ENCODE assay signal across 9 cellular contexts in the genomic region with DNA sequence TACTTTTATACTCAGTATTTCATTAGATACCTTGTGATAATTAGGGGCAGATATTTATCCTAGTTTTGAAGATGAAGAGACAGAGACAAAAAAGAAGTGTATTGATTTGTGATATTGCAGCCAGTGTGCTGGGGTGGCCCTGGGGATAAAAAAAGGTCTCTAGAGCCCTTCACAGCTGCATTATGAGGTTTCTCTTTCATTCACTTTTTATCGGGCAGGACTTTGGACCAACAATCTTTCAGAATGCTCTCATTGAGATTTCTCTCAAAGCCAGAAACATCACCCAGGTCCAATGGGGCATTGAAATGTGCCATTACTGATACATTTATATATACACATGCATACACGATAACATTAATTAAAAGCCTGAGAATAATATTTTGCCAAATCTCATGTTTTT. TPM values are rescaled to one million over a fixed set of nuclear protein-coding genes. Genes with fewer than 3 reads are reported as not detected.
DNase-seq lines count a peak whose midpoint lies in the region; ATAC-seq, FAIRE-seq and TF ChIP-seq lines count a peak whose summit lies in the region.
"Had no signal": no experiment of that assay in that cellular context is flagged by ENCODE, and none has a peak within 500 bp of the region (broad histone marks: within the 10 kb centered on the region; RNA-seq: fewer than 3 reads in every experiment).

No MANE protein-coding gene starts in this region.

- H3K27ac Mint-ChIP-seq in activated naive CD4-positive, alpha-beta T cell treated with anti-CD3 and anti-CD28 coated beads, Interleukin-2, amount 50 U/mL, for 72 hours = peak overlapping the region; percentile 56 to 81
- peak overlapping the region; percentile 74 for H3K27ac Mint-ChIP-seq in stimulated activated effector memory CD8-positive, alpha-beta T cell treated with anti-CD3 and anti-CD28 coated beads, Interleukin-12 subunit alpha, Interleukin-12 subunit beta, amount 100 ng/mL, for 72 hours

- H3K4me1 Mint-ChIP-seq in stimulated activated effector memory CD8-positive, alpha-beta T cell treated with anti-CD3 and anti-CD28 coated beads, Interleukin-12 subunit alpha, Interleukin-12 subunit beta, amount 100 ng/mL, for 72 hours = peaks cover 6% of the 10 kb centered on the region

- ATAC-seq in activated naive CD4-positive, alpha-beta T cell treated with anti-CD3 and anti-CD28 coated beads, Interleukin-2, amount 50 U/mL, for 72 hours = peak in 1 of 2 donors; percentile 28
- ATAC-seq in GM21717 (IDR thresholded peaks at IDR 0.05; ENCODE audit: unreplicated experiment) (peak; percentile 61), HG03280 (IDR thresholded peaks at IDR 0.05; ENCODE audit: unreplicated experiment) (peak; percentile 64)
- ATAC-seq in stimulated activated effector memory CD8-positive, alpha-beta T cell treated with anti-CD3 and anti-CD28 coated beads, Interleukin-12 subunit alpha, Interleukin-12 subunit beta, amount 100 ng/mL, for 72 hours = no peak

- DNase-seq in activated naive CD4-positive, alpha-beta T cell treated with anti-CD3 and anti-CD28 coated beads, Interleukin-2, amount 50 U/mL, for 72 hours (ENCODE audit: low spot score in 2 of 2) = no peak
- no peak for DNase-seq in activated naive CD4-positive, alpha-beta T cell treated with anti-CD3 and anti-CD28 coated beads, Interleukin-2, amount 50 U/mL, for 16 hours
- no peak for DNase-seq in stimulated activated effector memory CD8-positive, alpha-beta T cell treated with anti-CD3 and anti-CD28 coated beads, Interleukin-12 subunit alpha, Interleukin-12 subunit beta, amount 100 ng/mL, for 72 hours (ENCODE audit: low spot score in 2 of 2)
- no peak for DNase-seq in kidney tubule cell (ENCODE audit: low spot score)
- no peak for DNase-seq in NCI-H1930 (lab: John Stamatoyannopoulos, UW)
- no peak for DNase-seq in GM12891 (ENCODE audit: insufficient read length, low spot score)
- DNase-seq: activated T-cell treated with anti-CD3 and anti-CD28 coated beads, Interleukin-2, amount 50 U/mL, for 4 hours had no signal

- H3K36me3 Mint-ChIP-seq in activated naive CD4-positive, alpha-beta T cell treated with anti-CD3 and anti-CD28 coated beads, Interleukin-2, amount 50 U/mL, for 72 hours = peaks cover 10 to 27% of the 10 kb centered on the region in 2 donors
- peaks cover 96% of the 10 kb centered on the region for H3K36me3 Mint-ChIP-seq in stimulated activated effector memory CD8-positive, alpha-beta T cell treated with anti-CD3 and anti-CD28 coated beads, Interleukin-12 subunit alpha, Interleukin-12 subunit beta, amount 100 ng/mL, for 72 hours

- TF ChIP-seq POLR2A in GM12891 (IDR thresholded peaks at IDR 0.05; ENCODE audit: low read depth, low read length) = no peak

- no peak for FAIRE-seq in GM12891 (lab: Jason Lieb, UNC)

- H3K9me3 Mint-ChIP-seq in activated naive CD4-positive, alpha-beta T cell treated with anti-CD3 and anti-CD28 coated beads, Interleukin-2, amount 50 U/mL, for 72 hours = no peaks in the 10 kb centered on the region
- H3K9me3 Mint-ChIP-seq in stimulated activated effector memory CD8-positive, alpha-beta T cell treated with anti-CD3 and anti-CD28 coated beads, Interleukin-12 subunit alpha, Interleukin-12 subunit beta, amount 100 ng/mL, for 72 hours = no peaks in the 10 kb centered on the region
- H3K9me3 Mint-ChIP-seq: activated T-cell treated with anti-CD3 and anti-CD28 coated beads, Interleukin-2, amount 50 U/mL, for 4 hours had no signal

- H3K4me3 Mint-ChIP-seq in stimulated activated effector memory CD8-positive, alpha-beta T cell treated with anti-CD3 and anti-CD28 coated beads, Interleukin-12 subunit alpha, Interleukin-12 subunit beta, amount 100 ng/mL, for 72 hours = no peak overlapping the region
- H3K4me3 Mint-ChIP-seq: activated T-cell treated with anti-CD3 and anti-CD28 coated beads, Interleukin-2, amount 50 U/mL, for 4 hours had no signal

TF ChIP-seq in GM12891, 5 proteins besides CTCF, POLR2A, EP300 and RAD21:
- TF ChIP-seq TAF1 (IDR thresholded peaks at IDR 0.05; ENCODE audit: low read depth, low read length) = no peak

RNA-seq across cellular contexts. Expression of a gene that starts 20.5 kb away (rescaled TPM):
- total RNA-seq in activated naive CD4-positive, alpha-beta T cell treated with anti-CD3 and anti-CD28 coated beads, Interleukin-2, amount 50 U/mL, for 72 hours = 10 to 100 TPM; 84.6 to 87.9 TPM
- polyA plus RNA-seq in GM12891 (2012; ENCODE audit: low read depth, missing spikeins) = 85.9 TPM

RNA-seq across cellular contexts. Expression of a gene that starts 36.0 kb away (rescaled TPM):
- total RNA-seq in activated naive CD4-positive, alpha-beta T cell treated with anti-CD3 and anti-CD28 coated beads, Interleukin-2, amount 50 U/mL, for 72 hours = 100 to 1,000 TPM; 137 to 158 TPM
- 103 TPM for polyA plus RNA-seq in GM12891 (2012; ENCODE audit: low read depth, missing spikeins)

RNA-seq across cellular contexts. Expression of a gene that starts 36.3 kb away (rescaled TPM):
- total RNA-seq in activated naive CD4-positive, alpha-beta T cell treated with anti-CD3 and anti-CD28 coated beads, Interleukin-2, amount 50 U/mL, for 72 hours = 100 to 1,000 TPM in 1 of 2 donors, 10 to 100 TPM in 1; 65.9 to 104 TPM
- 76.3 TPM for polyA plus RNA-seq in GM12891 (2012; ENCODE audit: low read depth, missing spikeins)
